ENCODE assay signal across 23 cellular contexts in the genomic region with DNA sequence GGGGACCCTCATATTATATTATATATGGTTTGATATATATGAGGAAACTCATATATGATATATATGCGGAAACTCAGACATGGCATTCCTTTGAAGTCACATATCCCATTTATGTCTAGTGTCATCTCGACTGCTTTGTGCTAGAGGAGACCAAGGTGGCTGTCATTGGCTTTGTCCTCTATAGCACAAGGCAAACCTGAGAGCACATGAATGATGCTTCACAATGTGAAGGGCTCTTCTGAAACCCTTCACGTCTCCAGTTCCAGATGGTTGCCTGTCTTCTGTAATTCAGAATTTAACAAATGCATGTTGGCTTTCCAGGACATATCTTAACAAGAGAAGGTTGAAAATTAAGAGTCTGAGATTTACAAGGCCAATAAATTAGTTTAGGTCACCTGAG.
DNase-seq lines count a peak whose midpoint lies in the region; ATAC-seq and TF ChIP-seq lines count a peak whose summit lies in the region.
"Had no signal": no experiment of that assay in that cellular context is flagged by ENCODE, and none has a peak within 500 bp of the region (broad histone marks: within the 10 kb centered on the region; RNA-seq: fewer than 3 reads in every experiment).

No MANE protein-coding gene starts in this region.

- no peaks in the 10 kb centered on the region for H3K4me1 ChIP-seq in left lung
- H3K4me1 ChIP-seq: BLaER1, Peyer's patch had no signal

- no peak overlapping the region for H3K27ac ChIP-seq in left lung
- H3K27ac ChIP-seq: BLaER1, Peyer's patch had no signal

- ATAC-seq in left lung (peak; percentile 87), GM21360 (IDR thresholded peaks at IDR 0.05; ENCODE audit: unreplicated experiment) (no peak), HG03025 (IDR thresholded peaks at IDR 0.05; ENCODE audit: low FRiP score, unreplicated experiment) (no peak)
- ATAC-seq: SK-N-SH treated with all-trans-retinoic acid at 6 μM for 48 hours, T-helper 17 cell had no signal

- peaks cover 0 to 3% of the 10 kb centered on the region in 2 donors for H3K9me3 ChIP-seq in left lung
- H3K9me3 ChIP-seq: Peyer's patch had no signal

- DNase-seq in DMS53 treated with DMSO at 0.1 percent for 48 hours (lab: John Stamatoyannopoulos, UW; ENCODE audit: unreplicated experiment): peak; percentile 58
- peak; percentile 53 for DNase-seq in NCI-H187 treated with DMSO at 0.1 percent for 48 hours (lab: John Stamatoyannopoulos, UW)
- DNase-seq in NCI-H345 (lab: John Stamatoyannopoulos, UW): peak; percentile 49
- no peak for DNase-seq in left lung
- DNase-seq in NOMO-1 treated with dmso at 0.1 percent for 144 hours (lab: John Stamatoyannopoulos, UW; ENCODE audit: unreplicated experiment): no peak
- no peak for DNase-seq in HT-29 (ENCODE audit: low spot score)
- DNase-seq: CD4-positive, CD25-positive, alpha-beta regulatory T cell; DND-41; KBM-7; MG63; NCI-H1105 treated with DMSO at 0.1 percent for 48 hours; NCI-H2107; NCI-H2227 treated with DMSO at 0.1 percent for 48 hours; NCI-H526 treated with DMSO at 0.1 percent for 48 hours; OCI-M1; Peyer's patch; SIG-M5; T-helper 17 cell; T1000 had no signal

- no peak for TF ChIP-seq CTCF in left lung (IDR thresholded peaks at IDR 0.05)

- H3K4me3 ChIP-seq in left lung: no peak overlapping the region
- H3K4me3 ChIP-seq: BLaER1, MG63, Peyer's patch had no signal

- intact Hi-C loops in left lung (cut with DNase I): no loop called here

- H3K36me3 ChIP-seq in left lung: no peaks in the 10 kb centered on the region
- H3K36me3 ChIP-seq: BLaER1, MG63, Peyer's patch had no signal

- no peaks in the 10 kb centered on the region for H3K27me3 ChIP-seq in left lung
- H3K27me3 ChIP-seq: BLaER1, MG63, Peyer's patch had no signal

Comparison
In these comparisons a context has a peak if more than half of its experiments do, and no peak if none do; other contexts are left out.
1. DNase-seq: peak in DMS53 treated with DMSO at 0.1 percent for 48 hours (single experiment), NCI-H187 treated with DMSO at 0.1 percent for 48 hours (single experiment) and NCI-H345 (single experiment); none in left lung (0 of 2), NOMO-1 treated with dmso at 0.1 percent for 144 hours (single experiment) and HT-29 (single experiment).